8 cellular contexts compared by ENCODE assay signal in the genomic region with DNA sequence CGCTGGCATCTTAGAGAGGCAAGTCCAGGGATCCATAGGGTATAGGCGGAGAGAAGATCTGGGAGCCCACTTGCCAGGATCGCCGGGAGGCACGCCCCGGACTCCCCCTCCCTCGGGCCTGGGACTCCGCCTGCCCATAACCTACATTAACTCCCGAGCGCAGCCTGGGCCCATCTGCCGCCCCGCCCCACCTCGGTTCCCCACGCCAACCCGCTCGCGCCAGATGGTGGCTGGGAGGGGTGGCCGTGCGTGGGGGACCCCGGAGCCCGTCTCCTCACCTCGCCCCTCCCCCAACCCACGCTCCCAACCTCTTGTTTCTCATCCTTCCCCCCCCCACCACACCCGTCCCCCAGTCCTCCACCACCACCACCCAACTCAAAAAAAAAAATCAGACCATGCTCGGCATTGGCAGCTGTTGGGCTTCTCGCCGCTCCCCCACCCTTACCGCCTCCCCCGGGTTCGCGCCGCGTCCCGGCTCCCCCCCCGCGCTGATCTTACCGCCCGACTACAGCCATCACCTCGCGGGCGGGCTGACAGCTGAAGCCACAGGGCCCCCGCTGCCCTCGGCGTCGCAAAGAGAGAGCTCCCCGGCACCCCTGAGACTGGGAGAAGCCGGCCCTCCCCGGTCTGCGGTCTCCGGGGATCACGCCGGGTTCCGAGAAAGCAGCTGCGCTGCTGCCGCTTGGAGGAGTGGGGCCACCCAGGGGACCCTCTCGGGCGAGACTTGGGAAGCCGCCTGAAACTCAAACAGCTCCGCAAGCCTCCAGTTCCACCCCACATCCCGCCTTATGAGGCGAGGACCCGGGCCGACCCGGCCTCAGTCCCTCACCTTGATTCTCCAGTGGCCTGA. TPM values are rescaled to one million over a fixed set of nuclear protein-coding genes. Genes with fewer than 3 reads are reported as not detected.
A peak's percentile ranks its signal among the peaks of the same experiment; 100 is the strongest.
DNase-seq lines count a peak whose midpoint lies in the region; ATAC-seq and TF ChIP-seq lines count a peak whose summit lies in the region.

No MANE protein-coding gene starts in this region.

- no peak for TF ChIP-seq CTCF in retinal pigment epithelial cell (conservative IDR thresholded peaks at IDR 0.05; ENCODE audit: low read depth, low read length)

- no peak overlapping the region for H3K23ac ChIP-seq in mesendoderm (ENCODE audit: low read length)

- H2BK15ac ChIP-seq in mesendoderm (replicated peaks; ENCODE audit: low read depth): no peak overlapping the region

- WGBS in mesendoderm (ENCODE audit: extremely low coverage, insufficient coverage, low lambda C conversion rate): no CpG with 5 or more reads among the region's 64 CpGs

- H3K56ac ChIP-seq in mesendoderm (ENCODE audit: low read length): no peak overlapping the region

- H2AK5ac ChIP-seq in mesendoderm (ENCODE audit: low read length): no peak overlapping the region

- H3K4me2 ChIP-seq in mesendoderm (ENCODE audit: low read length): no peak overlapping the region

- no peaks in the 10 kb centered on the region for H3K79me2 ChIP-seq in mesendoderm (ENCODE audit: control insufficient read depth, insufficient read depth, low read length)

- H3K27me3 ChIP-seq in endocrine pancreas (ENCODE audit: control insufficient read depth, insufficient read depth, low read length): no peaks in the 10 kb centered on the region
- peaks cover 68% of the 10 kb centered on the region for H3K27me3 ChIP-seq in mesendoderm (ENCODE audit: insufficient read depth, low read length, poor library complexity)

- H3K9me3 ChIP-seq in endocrine pancreas (ENCODE audit: control insufficient read depth, low read length): no peaks in the 10 kb centered on the region

- H2BK5ac ChIP-seq in mesendoderm (ENCODE audit: low read length): no peak overlapping the region

- ATAC-seq in HG03095 (IDR thresholded peaks at IDR 0.05; ENCODE audit: unreplicated experiment): no peak

- H3K4me1 ChIP-seq in endocrine pancreas (ENCODE audit: control insufficient read depth, insufficient read depth, low read length) (peaks cover 4% of the 10 kb centered on the region), mesendoderm (ENCODE audit: control insufficient read depth, low read depth, low read length) (peaks cover 2% of the 10 kb centered on the region)

- H3K27ac ChIP-seq in mesendoderm (ENCODE audit: low read depth, low read length): no peak overlapping the region

- H3K79me1 ChIP-seq in mesendoderm (ENCODE audit: low read length): no peaks in the 10 kb centered on the region

- no peak overlapping the region for H2BK120ac ChIP-seq in mesendoderm (ENCODE audit: low read depth, low read length)

- no peak overlapping the region for H4K8ac ChIP-seq in mesendoderm (ENCODE audit: low read depth, low read length)

- no peaks in the 10 kb centered on the region for H3K36me3 ChIP-seq in endocrine pancreas (ENCODE audit: control insufficient read depth, insufficient read depth, low read length)
- H3K36me3 ChIP-seq in mesendoderm (ENCODE audit: control insufficient read depth, insufficient read depth, low read length): no peaks in the 10 kb centered on the region

- H3K4ac ChIP-seq in mesendoderm (ENCODE audit: low read depth, low read length): no peak overlapping the region

- H3K9ac ChIP-seq in endocrine pancreas (ENCODE audit: control insufficient read depth, insufficient read depth, low read length) (peak overlapping the region; percentile 43), mesendoderm (ENCODE audit: low read length) (no peak overlapping the region)

- H3K18ac ChIP-seq in mesendoderm (ENCODE audit: low read length): no peak overlapping the region

- DNase-seq in DMS53 (lab: John Stamatoyannopoulos, UW): peak; percentile 74
- no peak for DNase-seq in DMS53 treated with DMSO at 0.1 percent for 48 hours (lab: John Stamatoyannopoulos, UW; ENCODE audit: unreplicated experiment)
- DNase-seq in NCI-H82 treated with DMSO at 0.1 percent for 48 hours (lab: John Stamatoyannopoulos, UW; ENCODE audit: unreplicated experiment): peak; percentile 52
- no peak for DNase-seq in retinal pigment epithelial cell (ENCODE audit: low read depth)
- DNase-seq in SW 1271 (lab: John Stamatoyannopoulos, UW): no peak
- no peak for DNase-seq in mesendoderm

- H3K4me3 ChIP-seq in endocrine pancreas (ENCODE audit: control insufficient read depth, insufficient read depth, low read length) (no peak overlapping the region), retinal pigment epithelial cell (ENCODE audit: low read length) (peak overlapping the region; percentile 10), mesendoderm (ENCODE audit: low read length) (no peak overlapping the region)

- no peak overlapping the region for H4K5ac ChIP-seq in mesendoderm (ENCODE audit: low read length)

RNA-seq across cellular contexts. Expression of gene DLL4, which starts 1.4 kb away (rescaled TPM):
- 0.01 TPM for polyA plus RNA-seq in mesendoderm (2013, experiment 1 of 2)
- not detected for polyA plus RNA-seq in mesendoderm (2013, experiment 2 of 2)

RNA-seq across cellular contexts. Expression of gene CHAC1, which starts 25.5 kb away (rescaled TPM):
- polyA plus RNA-seq in mesendoderm (2013, experiment 1 of 2): 28.1 TPM
- polyA plus RNA-seq in mesendoderm (2013, experiment 2 of 2): 29.2 TPM

RNA-seq across cellular contexts. Expression of gene VPS18, which starts 33.5 kb away (rescaled TPM):
- 11.7 TPM for polyA plus RNA-seq in mesendoderm (2013, experiment 1 of 2)
- polyA plus RNA-seq in mesendoderm (2013, experiment 2 of 2): 11.5 TPM

RNA-seq across cellular contexts. Expression of gene RHOV, which starts 53.7 kb away (rescaled TPM):
- polyA plus RNA-seq in mesendoderm (2013, experiment 1 of 2): 1.2 TPM
- 1.2 TPM for polyA plus RNA-seq in mesendoderm (2013, experiment 2 of 2)

Comparison
In these comparisons a context has a peak if more than half of its experiments do, and no peak if none do; other contexts are left out.
1. DNase-seq: peak in DMS53 (single experiment) and NCI-H82 treated with DMSO at 0.1 percent for 48 hours (single experiment); none in DMS53 treated with DMSO at 0.1 percent for 48 hours (single experiment), retinal pigment epithelial cell (single experiment), SW 1271 (0 of 2) and mesendoderm (single experiment).